ENCODE assay signal across 12 cellular contexts in genomic region chr6:157219201-157220200, GRCh38.
DNase-seq lines count a peak whose midpoint lies in the region; ATAC-seq lines count a peak whose summit lies in the region.
"Had no signal": no experiment of that assay in that cellular context is flagged by ENCODE, and none has a peak within 500 bp of the region (broad histone marks: within the 10 kb centered on the region; RNA-seq: fewer than 3 reads in every experiment).

No MANE protein-coding gene starts in this region.

- CTCF ChIA-PET in activated CD4-positive, alpha-beta T cell treated with anti-CD3 and anti-CD28 coated beads for 36 hours (lab: Charles Lee): no interaction called here

- no peaks in the 10 kb centered on the region for H3K36me3 Mint-ChIP-seq in activated CD4-positive, alpha-beta T cell treated with anti-CD3 and anti-CD28 coated beads for 36 hours (ENCODE audit: low read depth)
- H3K36me3 Mint-ChIP-seq: naive thymus-derived CD8-positive, alpha-beta T cell had no signal

- H3K4me3 Mint-ChIP-seq in activated CD4-positive, alpha-beta T cell treated with anti-CD3 and anti-CD28 coated beads for 36 hours: no peak overlapping the region

- peak; percentile 22 for DNase-seq in activated CD4-positive, alpha-beta T cell treated with anti-CD3 and anti-CD28 coated beads for 36 hours
- DNase-seq in activated CD4-positive, alpha-beta T cell treated with anti-CD3 and anti-CD28 coated beads, Interleukin-2, amount 50 U/mL, for 4 hours: no peak
- peak; percentile 34 for DNase-seq in RPMI7951 (ENCODE audit: low read depth)
- peak; percentile 62 for DNase-seq in renal cortical epithelial cell (ENCODE audit: low read depth)
- no peak for DNase-seq in activated CD4-positive, alpha-beta T cell treated with anti-CD3 and anti-CD28 coated beads for 1 hour
- no peak for DNase-seq in stimulated activated naive CD4-positive, alpha-beta T cell (lab: John Stamatoyannopoulos, UW)
- DNase-seq: cerebellar nuclear complex; DMS79 treated with DMSO at 0.1 percent for 48 hours; naive thymus-derived CD8-positive, alpha-beta T cell; stimulated activated naive CD8-positive, alpha-beta T cell treated with anti-CD3 and anti-CD28 coated beads, Interleukin-15, amount 100 ng/mL, for 72 hours had no signal

- intact Hi-C loops in activated CD4-positive, alpha-beta T cell treated with anti-CD3 and anti-CD28 coated beads for 36 hours (cut with DNase I, micrococcal nuclease): no loop called here

- H3K27me3 Mint-ChIP-seq in activated CD4-positive, alpha-beta T cell treated with anti-CD3 and anti-CD28 coated beads for 36 hours: no peaks in the 10 kb centered on the region

- H3K4me1 Mint-ChIP-seq in activated CD4-positive, alpha-beta T cell treated with anti-CD3 and anti-CD28 coated beads for 36 hours: peaks cover 36% of the 10 kb centered on the region

- H3K9me3 Mint-ChIP-seq in activated CD4-positive, alpha-beta T cell treated with anti-CD3 and anti-CD28 coated beads for 36 hours (ENCODE audit: low read depth): no peaks in the 10 kb centered on the region
- H3K9me3 Mint-ChIP-seq: naive thymus-derived CD8-positive, alpha-beta T cell; stimulated activated naive CD8-positive, alpha-beta T cell treated with anti-CD3 and anti-CD28 coated beads, Interleukin-15, amount 100 ng/mL, for 72 hours had no signal

- ATAC-seq in activated CD4-positive, alpha-beta T cell treated with anti-CD3 and anti-CD28 coated beads for 36 hours: no peak
- peak; percentile 36 for ATAC-seq in esophagus mucosa
- no peak for ATAC-seq in GM19035 (IDR thresholded peaks at IDR 0.05; ENCODE audit: unreplicated experiment)
- ATAC-seq: naive thymus-derived CD8-positive, alpha-beta T cell; stimulated activated naive CD8-positive, alpha-beta T cell treated with anti-CD3 and anti-CD28 coated beads, Interleukin-15, amount 100 ng/mL, for 72 hours had no signal

- H3K27ac Mint-ChIP-seq in activated CD4-positive, alpha-beta T cell treated with anti-CD3 and anti-CD28 coated beads for 36 hours: no peak overlapping the region

- POLR2A ChIA-PET in activated CD4-positive, alpha-beta T cell treated with anti-CD3 and anti-CD28 coated beads for 36 hours (lab: Charles Lee): no interaction called here

Comparison
In these comparisons a context has a peak if more than half of its experiments do, and no peak if none do; other contexts are left out.
1. DNase-seq: peak in activated CD4-positive, alpha-beta T cell treated with anti-CD3 and anti-CD28 coated beads for 36 hours (single experiment), RPMI7951 (single experiment) and renal cortical epithelial cell (single experiment); none in activated CD4-positive, alpha-beta T cell treated with anti-CD3 and anti-CD28 coated beads, Interleukin-2, amount 50 U/mL, for 4 hours (0 of 2), activated CD4-positive, alpha-beta T cell treated with anti-CD3 and anti-CD28 coated beads for 1 hour (single experiment) and stimulated activated naive CD4-positive, alpha-beta T cell (0 of 6).